21 cellular contexts compared by ENCODE assay signal in the genomic region with DNA sequence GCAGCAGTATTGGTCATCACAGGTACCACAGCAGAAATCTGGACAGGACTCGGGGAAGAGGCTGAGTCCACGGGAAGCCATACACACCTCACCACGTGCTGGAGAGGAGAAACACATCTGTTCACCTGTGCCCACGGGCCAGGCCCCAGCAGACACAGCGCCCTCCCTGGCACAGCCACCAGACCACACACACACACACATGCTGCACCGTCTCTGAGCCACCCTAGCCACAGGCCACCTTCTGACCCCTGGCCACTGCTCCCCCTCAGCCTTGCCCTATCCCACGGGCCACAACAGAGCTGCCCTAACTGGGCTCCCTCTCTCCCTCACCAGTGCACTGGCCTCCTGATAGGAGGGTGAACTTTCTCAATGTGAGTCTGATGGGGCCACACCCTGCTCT. TPM values are rescaled to one million over a fixed set of nuclear protein-coding genes. Genes with fewer than 3 reads are reported as not detected.
DNase-seq lines count a peak whose midpoint lies in the region; ATAC-seq, FAIRE-seq and TF ChIP-seq lines count a peak whose summit lies in the region.
"Had no signal": no experiment of that assay in that cellular context is flagged by ENCODE, and none has a peak within 500 bp of the region (broad histone marks: within the 10 kb centered on the region; RNA-seq: fewer than 3 reads in every experiment).

No MANE protein-coding gene starts in this region.

- peaks cover 7% of the 10 kb centered on the region for H3K36me3 Mint-ChIP-seq in activated CD4-positive, alpha-beta T cell treated with anti-CD3 and anti-CD28 coated beads for 36 hours (ENCODE audit: low read depth)
- peaks cover 9% of the 10 kb centered on the region for H3K36me3 Mint-ChIP-seq in osteocyte (ENCODE audit: unreplicated experiment)

- H3K4me1 ChIP-seq in IMR-90 (ENCODE audit: control insufficient read depth, insufficient read depth, low read length) (peaks cover 14% of the 10 kb centered on the region), H1 (replicated peaks in 1 of 4; ENCODE audit: control insufficient read depth in 3 of 4, insufficient read depth in 4 of 4, low read length in 3 of 4) (peaks cover 0 to 14% (median 10%) of the 10 kb centered on the region in 4 experiments; a peak in 6 of 7 replicates)

- H2AK9ac ChIP-seq in IMR-90 (replicated peaks; ENCODE audit: low read depth, low read length, poor library complexity): peak overlapping the region; percentile 65

- H3K4me2 ChIP-seq in IMR-90 (ENCODE audit: low read depth, low read length) (no peak overlapping the region), H1 (ENCODE audit: insufficient read depth in 1 of 2, low read depth in 2 of 2, low read length in 2 of 2) (no peak overlapping the region)

- H3K56ac ChIP-seq in IMR-90 (ENCODE audit: extremely low read depth, insufficient read depth, low read length) (no peak overlapping the region), H1 (replicated peaks; ENCODE audit: insufficient read length, low read depth, low read length) (no peak overlapping the region)

- H3K23ac ChIP-seq in IMR-90 (ENCODE audit: low read depth, low read length): no peak overlapping the region
- H3K23ac ChIP-seq in H1 (ENCODE audit: insufficient read length): no peak overlapping the region

- CTCF ChIA-PET in activated CD4-positive, alpha-beta T cell treated with anti-CD3 and anti-CD28 coated beads for 36 hours (lab: Charles Lee): interaction anchor here (0.7 to 1.4 kb wide), 3 partner anchors 27 to 65 kb away, joined by 3 to 7 read pairs (median 3); no protein-coding TSS in a partner anchor
- CTCF ChIA-PET in IMR-90 (lab: Yijun Ruan, JAX) (no interaction called here), H1 (lab: Charles Lee; ENCODE audit: partially characterized antibody) (interaction anchor here (1.0 to 2.1 kb wide), 5 partner anchors 15 to 65 kb away, joined by 3 to 10 read pairs (median 5); no protein-coding TSS in a partner anchor)

- H2BK15ac ChIP-seq in IMR-90 (ENCODE audit: low read depth, low read length) (no peak overlapping the region), H1 (ENCODE audit: low read length) (peak overlapping the region; percentile 65; the same call in 1 of the 2 replicates)

- no peak for FAIRE-seq in H1 (lab: Jason Lieb, UNC)
- FAIRE-seq: GM12892 had no signal

- POLR2A ChIA-PET in activated CD4-positive, alpha-beta T cell treated with anti-CD3 and anti-CD28 coated beads for 36 hours (lab: Charles Lee): interaction anchor here (0.7 kb wide), 1 partner anchor 260 kb away, joined by 3 read pairs; the partner anchor contains the start of gene ZNF589
- POLR2A ChIA-PET in IMR-90 (lab: Charles Lee; ENCODE audit: unreplicated experiment) (no interaction called here), H1 (lab: Charles Lee; ENCODE audit: partially characterized antibody) (interaction anchor here (1.1 to 2.7 kb wide), 2 partner anchors 27 to 35 kb away, joined by 3 to 20 read pairs; a partner anchor contains a TSS)

- no peaks in the 10 kb centered on the region for H3K27me3 Mint-ChIP-seq in activated CD4-positive, alpha-beta T cell treated with anti-CD3 and anti-CD28 coated beads for 36 hours
- H3K27me3 Mint-ChIP-seq in osteocyte (ENCODE audit: unreplicated experiment): no peaks in the 10 kb centered on the region
- H3K27me3 Mint-ChIP-seq: activated naive CD8-positive, alpha-beta T cell treated with anti-CD3 and anti-CD28 coated beads for 36 hours had no signal

- H4K8ac ChIP-seq in IMR-90 (ENCODE audit: low read depth in 2 of 2, low read length in 2 of 2) (no peak overlapping the region), H1 (ENCODE audit: extremely low read depth, insufficient read depth, low read length) (peak overlapping the region; percentile 62; the same call in 1 of the 2 replicates)

- H3K4ac ChIP-seq in IMR-90 (ENCODE audit: low read depth, low read length) (no peak overlapping the region), H1 (replicated peaks; ENCODE audit: insufficient read length, low read depth, low read length) (no peak overlapping the region)

- H2AK5ac ChIP-seq in IMR-90 (ENCODE audit: low read depth, low read length) (no peak overlapping the region), H1 (ENCODE audit: low read depth, low read length) (no peak overlapping the region)

- H3K9ac ChIP-seq in IMR-90 (ENCODE audit: low read depth, low read length) (no peak overlapping the region), H1 (replicated peaks in 1 of 4; ENCODE audit: extremely low read depth in 1 of 4, low read depth in 3 of 4, low read length in 3 of 4) (peak overlapping the region in 1 of 4 experiments; percentile 3; a peak in 2 of 7 replicates)

- H3K27ac ChIP-seq in IMR-90 (ENCODE audit: insufficient read depth, low read length): no peak overlapping the region
- H3K27ac ChIP-seq in H1 (ENCODE audit: low read depth, low read length): peak overlapping the region; percentile 30; the same call in 1 of the 2 replicates

- H3K9me3 Mint-ChIP-seq in activated CD4-positive, alpha-beta T cell treated with anti-CD3 and anti-CD28 coated beads for 36 hours (ENCODE audit: low read depth): no peaks in the 10 kb centered on the region
- H3K9me3 Mint-ChIP-seq in osteocyte (ENCODE audit: unreplicated experiment): no peaks in the 10 kb centered on the region
- H3K9me3 Mint-ChIP-seq: activated naive CD8-positive, alpha-beta T cell treated with anti-CD3 and anti-CD28 coated beads for 36 hours; activated T-cell treated with anti-CD3 and anti-CD28 coated beads, Interleukin-2, amount 50 U/mL, for 4 hours had no signal

- no peak overlapping the region for H2BK5ac ChIP-seq in IMR-90 (ENCODE audit: low read depth, low read length, poor library complexity, severe bottlenecking)
- H2BK5ac ChIP-seq in H1 (ENCODE audit: low read depth, low read length): peak overlapping the region; percentile 18; the same call in 1 of the 2 replicates

- peaks cover 25% of the 10 kb centered on the region for H3K9me1 ChIP-seq in IMR-90 (ENCODE audit: insufficient read depth, low read length)

- no peak overlapping the region for H4K5ac ChIP-seq in IMR-90 (ENCODE audit: low read depth, low read length)
- no peak overlapping the region for H4K5ac ChIP-seq in H1 (ENCODE audit: insufficient read length, low read depth, low read length)

- intact Hi-C loops in activated CD4-positive, alpha-beta T cell treated with anti-CD3 and anti-CD28 coated beads for 36 hours (cut with DNase I, micrococcal nuclease): loop anchor here in 1 of 2 experiments (10.0 kb wide), 1 partner anchor 56 kb away; the partner anchor contains the start of genes ATRIP, CCDC51 and TMA7
- intact Hi-C loops in IMR-90 (cut with micrococcal nuclease): no loop called here

- no peak for DNase-seq in activated CD4-positive, alpha-beta T cell treated with anti-CD3 and anti-CD28 coated beads for 36 hours
- no peak for DNase-seq in activated CD4-positive, alpha-beta T cell treated with anti-CD3 and anti-CD28 coated beads for 4 hours
- no peak for DNase-seq in IMR-90
- DNase-seq in H1 (ENCODE audit: low read depth in 1 of 2, low spot score in 2 of 2): peak in 1 of 2 experiments; percentile 42
- DNase-seq in osteocyte (ENCODE audit: extremely low spot score, unreplicated experiment): no peak
- no peak for DNase-seq in DMS 273 treated with DMSO at 0.1 percent for 48 hours (lab: John Stamatoyannopoulos, UW)
- DNase-seq: activated CD4-positive, alpha-beta T cell treated with anti-CD3 and anti-CD28 coated beads for 48 hours; activated naive CD8-positive, alpha-beta T cell treated with anti-CD3 and anti-CD28 coated beads for 36 hours; activated T-cell treated with anti-CD3 and anti-CD28 coated beads, Interleukin-2, amount 50 U/mL, for 4 hours; BE2C; dermis blood vessel endothelial cell; DMS153; erythroblast; NCI-H146; NCI-H2171 treated with DMSO at 0.1 percent for 48 hours; NCI-H748 treated with DMSO at 0.1 percent for 48 hours; stimulated activated CD4-positive, alpha-beta T cell treated with anti-CD3 and anti-CD28 coated beads, Interleukin-4, amount 100 ng/mL, for 1 hour; T1000 had no signal

- H2AFZ ChIP-seq in IMR-90 (replicated peaks; ENCODE audit: low read length, poor library complexity): no peak overlapping the region
- no peak overlapping the region for H2AFZ ChIP-seq in H1 (ENCODE audit: low read length)

- ATAC-seq in activated CD4-positive, alpha-beta T cell treated with anti-CD3 and anti-CD28 coated beads for 36 hours: no peak
- ATAC-seq in IMR-90 (ENCODE audit: low read depth): no peak
- no peak for ATAC-seq in GM21381 (IDR thresholded peaks at IDR 0.05; ENCODE audit: unreplicated experiment)
- no peak for ATAC-seq in GM21723 (IDR thresholded peaks at IDR 0.05; ENCODE audit: unreplicated experiment)
- ATAC-seq: activated T-cell treated with anti-CD3 and anti-CD28 coated beads, Interleukin-2, amount 50 U/mL, for 4 hours had no signal

- dilution Hi-C loops in IMR-90 (cut with HindIII; ENCODE audit: low sequenced_read_pairs, unreplicated experiment): no loop called here

- H2BK20ac ChIP-seq in IMR-90 (ENCODE audit: low read depth, low read length): no peak overlapping the region
- no peak overlapping the region for H2BK20ac ChIP-seq in H1 (ENCODE audit: low read length)

- H3K14ac ChIP-seq in IMR-90 (replicated peaks; ENCODE audit: low read depth, low read length) (no peak overlapping the region), H1 (ENCODE audit: insufficient read length) (no peak overlapping the region)

- H3K4me1 Mint-ChIP-seq in activated CD4-positive, alpha-beta T cell treated with anti-CD3 and anti-CD28 coated beads for 36 hours: peaks cover 29% of the 10 kb centered on the region
- H3K4me1 Mint-ChIP-seq in osteocyte (ENCODE audit: unreplicated experiment): peaks cover 16% of the 10 kb centered on the region

- no peak for TF ChIP-seq RAD21 in IMR-90 (IDR thresholded peaks at IDR 0.05; ENCODE audit: low read length)
- no peak for TF ChIP-seq RAD21 in H1 (IDR thresholded peaks at IDR 0.05 in 1 of 2, conservative IDR thresholded peaks at IDR 0.05 in 1 of 2; ENCODE audit: low read depth in 2 of 2, low read length in 2 of 2)

- peaks cover 0 to 3% of the 10 kb centered on the region in 2 experiments; a peak in 1 of 4 replicates for H3K79me2 ChIP-seq in H1 (ENCODE audit: control insufficient read depth in 1 of 2, insufficient read depth in 2 of 2, low read length in 2 of 2)

- H3K4me3 ChIP-seq in IMR-90 (ENCODE audit: insufficient read depth, low read depth, low read length) (no peak overlapping the region), H1 (ENCODE audit: extremely low read depth in 1 of 4, insufficient read depth in 2 of 4, low read depth in 3 of 4, low read length in 4 of 4) (no peak overlapping the region)

- no peak overlapping the region for H3K4me3 Mint-ChIP-seq in activated CD4-positive, alpha-beta T cell treated with anti-CD3 and anti-CD28 coated beads for 36 hours
- no peak overlapping the region for H3K4me3 Mint-ChIP-seq in osteocyte (ENCODE audit: unreplicated experiment)
- H3K4me3 Mint-ChIP-seq: activated naive CD8-positive, alpha-beta T cell treated with anti-CD3 and anti-CD28 coated beads for 36 hours; activated T-cell treated with anti-CD3 and anti-CD28 coated beads, Interleukin-2, amount 50 U/mL, for 4 hours had no signal

- no peak for TF ChIP-seq POLR2A in IMR-90 (IDR thresholded peaks at IDR 0.05; ENCODE audit: low read depth, low read length)
- TF ChIP-seq POLR2A in H1 (IDR thresholded peaks at IDR 0.05; ENCODE audit: control extremely low read depth in 1 of 2, low read depth in 2 of 2, low read length in 2 of 2): no peak

- in situ Hi-C loops in IMR-90 (cut with MboI; ENCODE audit: low sequenced_read_pairs): no loop called here

- peak overlapping the region; percentile 2; the same call in 1 of the 2 replicates for H2BK12ac ChIP-seq in H1 (ENCODE audit: low read depth, low read length)

- TF ChIP-seq EP300 in H1 (IDR thresholded peaks at IDR 0.05; ENCODE audit: borderline replicate concordance in 1 of 2, low read depth in 2 of 2, low read length in 2 of 2): no peak

- H3K27me3 ChIP-seq in IMR-90 (ENCODE audit: control insufficient read depth, insufficient read depth, low read length): no peaks in the 10 kb centered on the region
- H3K27me3 ChIP-seq in H1 (replicated peaks in 1 of 4; ENCODE audit: control insufficient read depth in 3 of 4, extremely low read depth in 1 of 4, insufficient read depth in 3 of 4, low read length in 3 of 4): peaks cover 0 to 3% (median 0%) of the 10 kb centered on the region in 4 experiments; a peak in 2 of 7 replicates
- H3K27me3 ChIP-seq: BE2C had no signal

- H4K91ac ChIP-seq in IMR-90 (ENCODE audit: insufficient read depth, low read depth, low read length): no peak overlapping the region
- H4K91ac ChIP-seq in H1 (replicated peaks; ENCODE audit: insufficient read length, low read length): no peak overlapping the region

- H3K79me1 ChIP-seq in IMR-90 (ENCODE audit: low read depth in 1 of 2, low read length in 2 of 2): peaks cover 13 to 47% of the 10 kb centered on the region in 2 experiments; a peak in 3 of 4 replicates
- peaks cover 9% of the 10 kb centered on the region for H3K79me1 ChIP-seq in H1 (ENCODE audit: low read depth, low read length)

- peak overlapping the region; percentile 10 for H3K27ac Mint-ChIP-seq in activated CD4-positive, alpha-beta T cell treated with anti-CD3 and anti-CD28 coated beads for 36 hours
- peak overlapping the region; percentile 27 for H3K27ac Mint-ChIP-seq in osteocyte (ENCODE audit: unreplicated experiment)
- H3K27ac Mint-ChIP-seq: activated naive CD8-positive, alpha-beta T cell treated with anti-CD3 and anti-CD28 coated beads for 36 hours had no signal

- H4K20me1 ChIP-seq in IMR-90 (ENCODE audit: insufficient read depth, low read length): no peaks in the 10 kb centered on the region; the same call in 1 of the 2 replicates
- peaks cover 0 to 2% of the 10 kb centered on the region in 2 experiments for H4K20me1 ChIP-seq in H1 (replicated peaks in 1 of 2; ENCODE audit: control insufficient read depth in 1 of 2, insufficient read depth in 2 of 2, low read length in 2 of 2)

- TF ChIP-seq CTCF in IMR-90 (conservative IDR thresholded peaks at IDR 0.05; ENCODE audit: low read depth, low read length) (no peak), H1 (IDR thresholded peaks at IDR 0.05; ENCODE audit: control extremely low read depth in 1 of 3, insufficient read depth in 1 of 3, low read depth in 1 of 3, low read length in 3 of 3) (no peak), osteocyte (IDR thresholded peaks at IDR 0.05) (no peak)

- H3K18ac ChIP-seq in IMR-90 (ENCODE audit: low read depth, low read length) (no peak overlapping the region), H1 (ENCODE audit: extremely low read depth, low read length) (no peak overlapping the region)

- H3K9me3 ChIP-seq in IMR-90 (ENCODE audit: control insufficient read depth, insufficient read depth, low read length) (no peaks in the 10 kb centered on the region; the same call in 1 of the 2 replicates), H1 (ENCODE audit: insufficient read depth in 2 of 2, low read depth in 1 of 2, low read length in 1 of 2) (no peaks in the 10 kb centered on the region)
- H3K9me3 ChIP-seq: BE2C had no signal

- WGBS in IMR-90 (ENCODE audit: extremely low coverage in 2 of 2, insufficient read length in 1 of 2), 2 experiments: 95% methylated on average over 3 of the region's 7 CpGs; no CpG with 5 or more reads in 1 of the 2 experiments
- WGBS in H1 (ENCODE audit: extremely low coverage in 1 of 2, insufficient coverage in 1 of 2, insufficient read length in 1 of 2, insufficient replicate concordance in 2 of 2, low coverage in 1 of 2, low lambda C conversion rate in 2 of 2, missing lambda C conversion rate in 1 of 2), 2 experiments: 91% methylated on average over 7 of the region's 7 CpGs; no CpG with 5 or more reads in 1 of the 2 experiments

- H2BK120ac ChIP-seq in IMR-90 (ENCODE audit: low read depth, low read length) (no peak overlapping the region), H1 (replicated peaks; ENCODE audit: low read depth, low read length) (no peak overlapping the region)

- BruUV-seq in IMR-90 (replicated peaks; lab: Mats Ljungman, UMichigan): no TSS peak

- peaks cover 11% of the 10 kb centered on the region; the same call in 1 of the 2 replicates for H3K23me2 ChIP-seq in H1 (ENCODE audit: low read depth, low read length)

- H3K36me3 ChIP-seq in IMR-90 (ENCODE audit: control insufficient read depth, insufficient read depth, low read length) (peaks cover 13% of the 10 kb centered on the region), H1 (ENCODE audit: control insufficient read depth in 2 of 4, insufficient read depth in 4 of 4, low read length in 3 of 4) (peaks cover 0 to 13% (median 5%) of the 10 kb centered on the region in 4 experiments; a peak in 4 of 8 replicates)
- H3K36me3 ChIP-seq: BE2C had no signal

RNA-seq across cellular contexts. Expression of gene SHISA5, which starts 2.8 kb away (rescaled TPM):
- total RNA-seq in activated CD4-positive, alpha-beta T cell treated with anti-CD3 and anti-CD28 coated beads for 36 hours: 10 to 100 TPM; 52.9 to 68.8 TPM
- total RNA-seq in IMR-90 (2012; rRNA removed) (82.3 and 88.6 TPM in 2 replicates), osteocyte (203 and 211 TPM in 2 replicates)
- polyA plus RNA-seq in IMR-90 (2012; rRNA removed) (162 and 181 TPM in 2 replicates), H1 (2011; rRNA removed) (315 and 422 TPM in 2 replicates)
- polyA plus RNA-seq in IMR-90 (2012; cell fraction: cytosol; rRNA removed): 139 and 294 TPM in 2 replicates
- 81.3 and 139 TPM in 2 replicates for polyA plus RNA-seq in IMR-90 (2012; cell fraction: nucleus; rRNA removed; ENCODE audit: low replicate concordance)
- 191 and 196 TPM in 2 replicates for total RNA-seq in H1 (2021; fragmentation: NEBNext Ultra II Directional; extraction: Animal tissue kit (Norgen Biotek cat#: 25700))
- 247 TPM for polyA plus RNA-seq in H1 (2011; cell fraction: cytosol; rRNA removed)
- polyA plus RNA-seq in H1 (2011; cell fraction: nucleus; rRNA removed): 217 TPM
- polyA plus RNA-seq in H1 (2012, experiment 1 of 2): 171 to 240 TPM (median 225 TPM) in 4 replicates
- 223 TPM for polyA plus RNA-seq in H1 (2012, experiment 2 of 2)
- 278 TPM for polyA plus RNA-seq in H1 (2013, experiment 1 of 2)
- polyA plus RNA-seq in H1 (2013, experiment 2 of 2): 358 TPM
- 107 and 149 TPM in 2 replicates for polyA minus RNA-seq in H1 (2011; rRNA and poly(A)+ RNA removed)
- polyA minus RNA-seq in H1 (2011; cell fraction: cytosol; rRNA and poly(A)+ RNA removed): 143 TPM
- polyA minus RNA-seq in H1 (2011; cell fraction: nucleus; rRNA and poly(A)+ RNA removed): 52.6 TPM

RNA-seq across cellular contexts. Expression of gene ATRIP, which starts 54.7 kb away (rescaled TPM):
- 10 to 100 TPM; 16.8 to 21.0 TPM for total RNA-seq in activated CD4-positive, alpha-beta T cell treated with anti-CD3 and anti-CD28 coated beads for 36 hours
- total RNA-seq in IMR-90 (2012; rRNA removed) (7.2 and 10.8 TPM in 2 replicates), osteocyte (8.5 and 9.3 TPM in 2 replicates)
- polyA plus RNA-seq in IMR-90 (2012; rRNA removed) (6.8 and 7.2 TPM in 2 replicates), H1 (2011; rRNA removed) (16.6 and 18.5 TPM in 2 replicates)
- polyA plus RNA-seq in IMR-90 (2012; cell fraction: cytosol; rRNA removed): 3.8 and 4.0 TPM in 2 replicates
- 8.2 and 14.4 TPM in 2 replicates for polyA plus RNA-seq in IMR-90 (2012; cell fraction: nucleus; rRNA removed; ENCODE audit: low replicate concordance)
- total RNA-seq in H1 (2021; fragmentation: NEBNext Ultra II Directional; extraction: Animal tissue kit (Norgen Biotek cat#: 25700)): 16.7 and 20.2 TPM in 2 replicates
- 15.0 TPM for polyA plus RNA-seq in H1 (2011; cell fraction: cytosol; rRNA removed)
- polyA plus RNA-seq in H1 (2011; cell fraction: nucleus; rRNA removed): 36.5 TPM
- polyA plus RNA-seq in H1 (2012, experiment 1 of 2): 12.7 to 14.1 TPM (median 13.8 TPM) in 4 replicates
- 11.0 TPM for polyA plus RNA-seq in H1 (2012, experiment 2 of 2)
- polyA plus RNA-seq in H1 (2013, experiment 1 of 2): 14.8 TPM
- polyA plus RNA-seq in H1 (2013, experiment 2 of 2): 12.6 TPM
- 28.6 and 29.3 TPM in 2 replicates for polyA minus RNA-seq in H1 (2011; rRNA and poly(A)+ RNA removed)
- polyA minus RNA-seq in H1 (2011; cell fraction: cytosol; rRNA and poly(A)+ RNA removed): 10.1 TPM
- 25.2 TPM for polyA minus RNA-seq in H1 (2011; cell fraction: nucleus; rRNA and poly(A)+ RNA removed)

RNA-seq across cellular contexts. Expression of gene PFKFB4, which starts 55.4 kb away (rescaled TPM):
- 10 to 100 TPM; 58.4 to 63.7 TPM for total RNA-seq in activated CD4-positive, alpha-beta T cell treated with anti-CD3 and anti-CD28 coated beads for 36 hours
- total RNA-seq in IMR-90 (2012; rRNA removed) (16.1 and 17.0 TPM in 2 replicates), osteocyte (7.1 TPM in 2 replicates)
- polyA plus RNA-seq in IMR-90 (2012; rRNA removed) (14.8 and 16.9 TPM in 2 replicates), H1 (2011; rRNA removed) (20.1 and 20.3 TPM in 2 replicates)
- 11.1 and 15.7 TPM in 2 replicates for polyA plus RNA-seq in IMR-90 (2012; cell fraction: cytosol; rRNA removed)
- polyA plus RNA-seq in IMR-90 (2012; cell fraction: nucleus; rRNA removed; ENCODE audit: low replicate concordance): 53.9 and 57.6 TPM in 2 replicates
- 10.7 and 11.3 TPM in 2 replicates for total RNA-seq in H1 (2021; fragmentation: NEBNext Ultra II Directional; extraction: Animal tissue kit (Norgen Biotek cat#: 25700))
- polyA plus RNA-seq in H1 (2011; cell fraction: cytosol; rRNA removed): 21.1 TPM
- 47.8 TPM for polyA plus RNA-seq in H1 (2011; cell fraction: nucleus; rRNA removed)
- 10.5 to 17.4 TPM (median 13.7 TPM) in 4 replicates for polyA plus RNA-seq in H1 (2012, experiment 1 of 2)
- 11.5 TPM for polyA plus RNA-seq in H1 (2012, experiment 2 of 2)
- polyA plus RNA-seq in H1 (2013, experiment 1 of 2): 7.8 TPM
- polyA plus RNA-seq in H1 (2013, experiment 2 of 2): 7.2 TPM
- 17.4 and 24.1 TPM in 2 replicates for polyA minus RNA-seq in H1 (2011; rRNA and poly(A)+ RNA removed)
- polyA minus RNA-seq in H1 (2011; cell fraction: cytosol; rRNA and poly(A)+ RNA removed): 13.2 TPM
- 16.4 TPM for polyA minus RNA-seq in H1 (2011; cell fraction: nucleus; rRNA and poly(A)+ RNA removed)
